In genomic region chr17:58508341-58509067, GRCh38 we compare ENCODE assay signal across 1 cellular context.
TF ChIP-seq lines count a peak whose summit lies in the region.

No MANE protein-coding gene starts in this region.

TF ChIP-seq in HepG2, 621 proteins besides CTCF, POLR2A, EP300 and RAD21 (continued from another document):
- no peak for TF ChIP-seq TRIM22 (IDR thresholded peaks at IDR 0.05)
- no peak for TF ChIP-seq TGIF2 (CRISPR knock-in tag; IDR thresholded peaks at IDR 0.05)
- TF ChIP-seq PLSCR1 (CRISPR knock-in tag; IDR thresholded peaks at IDR 0.05; ENCODE audit: borderline replicate concordance), result no peak
- no peak for TF ChIP-seq CBX1 (IDR thresholded peaks at IDR 0.05; ENCODE audit: low read depth)
- no peak for TF ChIP-seq PHF5A (CRISPR knock-in tag; IDR thresholded peaks at IDR 0.05; ENCODE audit: low read depth, unreplicated experiment)
- no peak for TF ChIP-seq RBM22 (optimal IDR thresholded peaks at IDR 0.05; ENCODE audit: low read length)
- no peak for TF ChIP-seq ZNF484 (CRISPR knock-in tag; IDR thresholded peaks at IDR 0.05; ENCODE audit: borderline replicate concordance, low read depth)
- no peak for TF ChIP-seq ZNF614 (CRISPR knock-in tag; IDR thresholded peaks at IDR 0.05; ENCODE audit: borderline replicate concordance)
- TF ChIP-seq ZNF737 (CRISPR knock-in tag; IDR thresholded peaks at IDR 0.05; ENCODE audit: borderline replicate concordance), result no peak
- TF ChIP-seq ZNF816 (CRISPR knock-in tag; IDR thresholded peaks at IDR 0.05; ENCODE audit: borderline replicate concordance), result no peak
- TF ChIP-seq SUZ12 (IDR thresholded peaks at IDR 0.05; ENCODE audit: low read depth, low read length), result no peak
